In the genomic region with DNA sequence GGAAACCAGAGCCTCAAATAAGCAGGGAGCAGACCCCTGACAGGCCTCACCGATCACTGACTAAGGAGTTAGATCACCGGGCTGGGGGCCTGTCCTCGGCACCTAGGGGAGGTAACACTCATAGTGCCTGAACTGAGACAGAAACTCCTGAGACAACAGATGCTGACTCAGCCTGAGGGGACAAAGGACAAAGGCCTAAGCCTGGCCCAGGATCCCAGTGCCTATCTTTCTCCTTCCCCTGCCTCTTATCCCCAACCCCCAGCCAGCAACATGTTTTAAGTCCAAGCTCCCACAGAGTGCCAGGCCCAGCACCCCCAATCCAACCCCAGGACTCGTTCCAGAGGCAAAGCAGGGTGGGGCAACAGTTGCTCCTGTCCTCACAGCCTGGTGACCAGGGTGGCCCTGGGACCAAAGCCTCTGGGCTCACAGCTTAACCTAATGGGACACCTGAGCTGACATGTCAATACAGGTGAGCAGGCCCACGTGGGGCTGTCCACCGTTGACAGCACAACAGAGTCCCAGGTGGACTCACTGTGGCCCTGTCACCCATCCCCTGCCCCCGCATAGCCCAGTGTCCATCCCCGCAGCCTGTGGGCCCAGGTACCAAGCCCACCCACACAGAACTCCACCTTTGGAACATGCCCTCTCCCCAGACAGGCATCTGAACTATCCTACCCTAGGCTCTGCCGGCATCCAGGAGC, we compare ENCODE assay signal across 14 cellular contexts. TPM values are rescaled to one million over a fixed set of nuclear protein-coding genes. Genes with fewer than 3 reads are reported as not detected.
A peak's percentile ranks its signal among the peaks of the same experiment; 100 is the strongest.
DNase-seq lines count a peak whose midpoint lies in the region; ATAC-seq and TF ChIP-seq lines count a peak whose summit lies in the region.
"Had no signal": no experiment of that assay in that cellular context is flagged by ENCODE, and none has a peak within 500 bp of the region (broad histone marks: within the 10 kb centered on the region; RNA-seq: fewer than 3 reads in every experiment).

No MANE protein-coding gene starts in this region.

- no peaks in the 10 kb centered on the region for H3K9me3 Mint-ChIP-seq in Caco-2 (ENCODE audit: unreplicated experiment)
- no peaks in the 10 kb centered on the region for H3K9me3 Mint-ChIP-seq in stimulated activated memory B cell treated with anti-CD40 and anti-IgM and Interleukin-4, amounts not matched to agents 10 μg/mL and 1 μg/mL and 100 μg/mL, for 72 hours
- H3K9me3 Mint-ChIP-seq in activated T-cell treated with anti-CD3 and anti-CD28 coated beads, Interleukin-2, amount 50 U/mL, for 24 hours: no peaks in the 10 kb centered on the region

- POLR2A ChIA-PET in Caco-2 (lab: Charles Lee): no interaction called here

- H3K36me3 Mint-ChIP-seq in Caco-2 (ENCODE audit: insufficient read depth, unreplicated experiment): no peaks in the 10 kb centered on the region
- no peaks in the 10 kb centered on the region for H3K36me3 Mint-ChIP-seq in stimulated activated memory B cell treated with anti-CD40 and anti-IgM and Interleukin-4, amounts not matched to agents 10 μg/mL and 1 μg/mL and 100 μg/mL, for 72 hours
- no peaks in the 10 kb centered on the region for H3K36me3 Mint-ChIP-seq in activated T-cell treated with anti-CD3 and anti-CD28 coated beads, Interleukin-2, amount 50 U/mL, for 24 hours (ENCODE audit: low read depth)

- H3K27ac ChIP-seq in colonic mucosa: no peak overlapping the region
- H3K27ac ChIP-seq: SJCRH30, thyroid gland had no signal

- no peak overlapping the region for H3K4me3 Mint-ChIP-seq in Caco-2 (ENCODE audit: unreplicated experiment)
- H3K4me3 Mint-ChIP-seq in stimulated activated memory B cell treated with anti-CD40 and anti-IgM and Interleukin-4, amounts not matched to agents 10 μg/mL and 1 μg/mL and 100 μg/mL, for 72 hours: no peak overlapping the region
- no peak overlapping the region for H3K4me3 Mint-ChIP-seq in activated T-cell treated with anti-CD3 and anti-CD28 coated beads, Interleukin-2, amount 50 U/mL, for 24 hours

- ATAC-seq in stimulated activated memory B cell treated with anti-CD40 and anti-IgM and Interleukin-4, amounts not matched to agents 10 μg/mL and 1 μg/mL and 100 μg/mL, for 72 hours: peak; percentile 14
- ATAC-seq in GM18519 (IDR thresholded peaks at IDR 0.05; ENCODE audit: low FRiP score, unreplicated experiment): no peak
- ATAC-seq in GM19467 (IDR thresholded peaks at IDR 0.05; ENCODE audit: unreplicated experiment): no peak

- DNase-seq in Caco-2 (peak in 1 of 2 experiments; percentile 51), colonic mucosa (peak; percentile 47), medulla oblongata (ENCODE audit: extremely low spot score) (peak; percentile 53), NCI-H2196 treated with DMSO at 0.1 percent for 48 hours (lab: John Stamatoyannopoulos, UW; ENCODE audit: unreplicated experiment) (no peak)
- no peak for DNase-seq in activated T-cell treated with anti-CD3 and anti-CD28 coated beads, Interleukin-2, amount 50 U/mL, for 24 hours
- DNase-seq: activated naive CD4-positive, alpha-beta T cell treated with anti-CD3 and anti-CD28 coated beads, Interleukin-2, amount 50 U/mL, for 16 hours; Kasumi-1; NCI-H1694 treated with DMSO at 0.1 percent for 48 hours; NCI-H82; SJCRH30; thyroid gland had no signal

- H3K36me3 ChIP-seq in Caco-2 (ENCODE audit: control insufficient read depth, insufficient read depth, low read length) (no peaks in the 10 kb centered on the region), colonic mucosa (no peaks in the 10 kb centered on the region)
- H3K36me3 ChIP-seq: SJCRH30, thyroid gland had no signal

- H3K27ac Mint-ChIP-seq in Caco-2 (ENCODE audit: unreplicated experiment): peak overlapping the region; percentile 0
- H3K27ac Mint-ChIP-seq in stimulated activated memory B cell treated with anti-CD40 and anti-IgM and Interleukin-4, amounts not matched to agents 10 μg/mL and 1 μg/mL and 100 μg/mL, for 72 hours: no peak overlapping the region
- no peak overlapping the region for H3K27ac Mint-ChIP-seq in activated T-cell treated with anti-CD3 and anti-CD28 coated beads, Interleukin-2, amount 50 U/mL, for 24 hours

- H3K27me3 ChIP-seq in Caco-2 (replicated peaks; ENCODE audit: control insufficient read depth, insufficient read depth, low read length) (no peaks in the 10 kb centered on the region), colonic mucosa (no peaks in the 10 kb centered on the region)
- H3K27me3 ChIP-seq: thyroid gland had no signal

- no peaks in the 10 kb centered on the region for H3K27me3 Mint-ChIP-seq in Caco-2 (ENCODE audit: insufficient read depth, unreplicated experiment)
- peaks cover 30% of the 10 kb centered on the region for H3K27me3 Mint-ChIP-seq in stimulated activated memory B cell treated with anti-CD40 and anti-IgM and Interleukin-4, amounts not matched to agents 10 μg/mL and 1 μg/mL and 100 μg/mL, for 72 hours
- H3K27me3 Mint-ChIP-seq in activated T-cell treated with anti-CD3 and anti-CD28 coated beads, Interleukin-2, amount 50 U/mL, for 24 hours: no peaks in the 10 kb centered on the region

- H3K9me3 ChIP-seq in Caco-2: no peaks in the 10 kb centered on the region
- H3K9me3 ChIP-seq in colonic mucosa: no peaks in the 10 kb centered on the region
- H3K9me3 ChIP-seq: SJCRH30, thyroid gland had no signal

- TF ChIP-seq CTCF in Caco-2 (IDR thresholded peaks at IDR 0.05; ENCODE audit: insufficient read depth in 1 of 2, low read depth in 1 of 2, low read length in 1 of 2, severe bottlenecking in 1 of 2, unreplicated experiment in 1 of 2): no peak
- TF ChIP-seq CTCF in colonic mucosa (IDR thresholded peaks at IDR 0.05): no peak

- intact Hi-C loops in Caco-2 (cut with micrococcal nuclease; ENCODE audit: unreplicated experiment) (no loop called here), colonic mucosa (cut with DNase I) (no loop called here)

- peak overlapping the region in 1 of 2 donors; percentile 32 for H3K9ac ChIP-seq in colonic mucosa (ENCODE audit: low read depth in 2 of 2, low read length in 2 of 2)

- peaks cover 35% of the 10 kb centered on the region for H3K4me1 ChIP-seq in Caco-2
- H3K4me1 ChIP-seq in colonic mucosa: no peaks in the 10 kb centered on the region
- H3K4me1 ChIP-seq: SJCRH30, thyroid gland had no signal

- H3K4me3 ChIP-seq in Caco-2 (ENCODE audit: low read depth, low read length): no peak overlapping the region
- H3K4me3 ChIP-seq in colonic mucosa: no peak overlapping the region
- H3K4me3 ChIP-seq: SJCRH30, thyroid gland had no signal

- peaks cover 9% of the 10 kb centered on the region for H3K4me1 Mint-ChIP-seq in Caco-2 (ENCODE audit: low read depth, unreplicated experiment)
- H3K4me1 Mint-ChIP-seq in stimulated activated memory B cell treated with anti-CD40 and anti-IgM and Interleukin-4, amounts not matched to agents 10 μg/mL and 1 μg/mL and 100 μg/mL, for 72 hours: no peaks in the 10 kb centered on the region
- H3K4me1 Mint-ChIP-seq in activated T-cell treated with anti-CD3 and anti-CD28 coated beads, Interleukin-2, amount 50 U/mL, for 24 hours (ENCODE audit: low read depth): no peaks in the 10 kb centered on the region

- BruUV-seq in Caco-2 (replicated peaks; lab: Mats Ljungman, UMichigan): no TSS peak

- CTCF ChIA-PET in Caco-2 (lab: Charles Lee): no interaction called here

RNA-seq across cellular contexts. Expression of a gene that starts 37.4 kb away (rescaled TPM):
- 0.44 and 0.91 TPM in 2 replicates for total RNA-seq in Caco-2 (2022)
- 1 to 10 TPM; 5.6 to 7.8 TPM for total RNA-seq in colonic mucosa

Comparison
In these comparisons a context has a peak if more than half of its experiments do, and no peak if none do; other contexts are left out.
1. DNase-seq: peak in colonic mucosa (single experiment) and medulla oblongata (single experiment); none in NCI-H2196 treated with DMSO at 0.1 percent for 48 hours (single experiment) and activated T-cell treated with anti-CD3 and anti-CD28 coated beads, Interleukin-2, amount 50 U/mL, for 24 hours (single experiment).